Comparison of ENCODE assay signal across 23 cellular contexts in the genomic region with DNA sequence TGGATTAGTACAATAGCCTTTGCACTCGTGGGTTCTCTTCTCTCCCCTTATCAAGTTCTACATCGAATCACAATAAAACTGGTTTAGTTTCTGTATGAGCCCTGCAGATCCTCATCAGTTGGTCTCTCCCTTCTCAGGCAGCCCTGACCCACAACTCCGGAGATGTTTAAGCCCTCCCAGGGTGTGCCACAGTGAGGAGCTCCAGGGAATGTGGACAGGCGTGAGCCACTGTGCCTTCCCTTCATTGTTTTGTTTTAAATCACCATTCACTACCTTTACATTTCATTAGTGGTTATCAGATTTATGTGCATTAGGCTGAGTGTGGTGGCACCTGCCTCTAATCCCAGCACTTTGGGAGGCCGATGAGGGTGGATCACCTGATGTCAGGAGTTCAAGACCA.
"Had no signal": no experiment of that assay in that cellular context is flagged by ENCODE, and none has a peak within 500 bp of the region (broad histone marks: within the 10 kb centered on the region; RNA-seq: fewer than 3 reads in every experiment).

No MANE protein-coding gene starts in this region.

- H3K27me3 ChIP-seq: SJSA1 had no signal

- H3K9me3 ChIP-seq: SJSA1 had no signal

- ATAC-seq: HepG2, Panc1 had no signal

- H3K27ac ChIP-seq: RWPE1, SJSA1, SK-N-MC had no signal

- H3K4me3 ChIP-seq: SJSA1, SK-N-MC had no signal

- H3K36me3 ChIP-seq: SJSA1 had no signal

- H3K4me1 ChIP-seq: SJSA1 had no signal

- DNase-seq: IMR-90, Karpas-422, KG1, MM.1S, NCI-H1092 treated with DMSO at 0.1 percent for 48 hours, NCI-H1417, NCI-H1436 treated with DMSO at 0.1 percent for 48 hours, NCI-H1694 treated with DMSO at 0.1 percent for 48 hours, NCI-H1930, NCI-H2081, NCI-H2107, NCI-H2227 treated with DMSO at 0.1 percent for 48 hours, NCI-H446, NCI-H510A, NCI-H524 treated with DMSO at 0.1 percent for 48 hours, NCI-H69, NCI-H774, SHP77 had no signal
